Comparison of ENCODE assay signal across 1 cellular context in genomic region chr17:28843810-28844137, GRCh38.
TF ChIP-seq lines count a peak whose summit lies in the region.

No MANE protein-coding gene starts in this region.

TF ChIP-seq in K562, 482 proteins besides CTCF, POLR2A, EP300 and RAD21:
- no peak for TF ChIP-seq RBM14 (IDR thresholded peaks at IDR 0.05; ENCODE audit: borderline replicate concordance, insufficient read depth, low read depth, low read length)
- TF ChIP-seq MCM5 (IDR thresholded peaks at IDR 0.05; ENCODE audit: low read depth) = no peak
- no peak for TF ChIP-seq ARID2 (IDR thresholded peaks at IDR 0.05)
- TF ChIP-seq TSHZ1 (CRISPR knock-in tag; IDR thresholded peaks at IDR 0.05) = no peak
- TF ChIP-seq PHTF2 (CRISPR knock-in tag; IDR thresholded peaks at IDR 0.05) = no peak
TF ChIP-seq in K562: peak in this region for 0.
